ENCODE assay signal across 14 cellular contexts in the genomic region with DNA sequence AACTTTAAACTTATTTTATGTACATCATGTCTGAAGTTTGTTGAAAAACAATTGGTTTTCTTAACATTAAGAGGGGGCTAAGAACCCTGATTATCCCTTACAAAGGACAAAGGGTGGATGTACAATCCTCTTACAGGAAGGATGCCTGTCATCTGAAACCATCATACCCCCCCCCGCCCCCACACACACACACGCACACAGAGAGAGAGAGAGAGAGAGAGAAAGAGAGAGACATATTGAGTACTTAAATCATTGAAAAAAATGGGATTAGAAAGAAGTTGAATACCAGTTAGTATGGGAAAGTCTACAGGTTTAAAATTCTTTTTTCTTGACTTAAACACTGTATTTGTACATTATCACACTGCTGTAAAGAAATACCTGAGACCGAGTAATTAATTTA. TPM values are rescaled to one million over a fixed set of nuclear protein-coding genes. Genes with fewer than 3 reads are reported as not detected.
DNase-seq lines count a peak whose midpoint lies in the region; ATAC-seq and TF ChIP-seq lines count a peak whose summit lies in the region.
"Had no signal": no experiment of that assay in that cellular context is flagged by ENCODE, and none has a peak within 500 bp of the region (broad histone marks: within the 10 kb centered on the region; RNA-seq: fewer than 3 reads in every experiment).

No MANE protein-coding gene starts in this region.

- peak overlapping the region; percentile 11 for H3K4me3 Mint-ChIP-seq in stimulated activated naive CD8-positive, alpha-beta T cell treated with anti-CD3 and anti-CD28 coated beads, Interleukin-15, Interleukin-2, amounts not matched to agents 100 ng/mL and 50 ng/mL, for 24 hours
- peak overlapping the region; percentile 84 for H3K4me3 Mint-ChIP-seq in T-helper 17 cell
- peak overlapping the region; percentile 67 to 71 for H3K4me3 Mint-ChIP-seq in effector memory CD8-positive, alpha-beta T cell

- H3K9me3 ChIP-seq in T-helper 17 cell (ENCODE audit: control insufficient read depth, low read length, poor library complexity, severe bottlenecking) = no peaks in the 10 kb centered on the region
- H3K9me3 ChIP-seq: HAP-1, SJCRH30 had no signal

- peaks cover 19% of the 10 kb centered on the region for H3K4me1 Mint-ChIP-seq in stimulated activated naive CD8-positive, alpha-beta T cell treated with anti-CD3 and anti-CD28 coated beads, Interleukin-15, Interleukin-2, amounts not matched to agents 100 ng/mL and 50 ng/mL, for 24 hours (ENCODE audit: low read depth)
- peaks cover 14% of the 10 kb centered on the region for H3K4me1 Mint-ChIP-seq in T-helper 17 cell
- H3K4me1 Mint-ChIP-seq in effector memory CD8-positive, alpha-beta T cell (ENCODE audit: low read depth in 2 of 2) = peaks cover 15 to 16% of the 10 kb centered on the region in 2 donors

- no peak for ATAC-seq in stimulated activated naive CD8-positive, alpha-beta T cell treated with anti-CD3 and anti-CD28 coated beads, Interleukin-15, Interleukin-2, amounts not matched to agents 100 U/mL and 50 U/mL, for 24 hours
- no peak for ATAC-seq in T-helper 17 cell
- peak; percentile 10 for ATAC-seq in effector memory CD8-positive, alpha-beta T cell (replicated peaks)
- ATAC-seq in GM18519 (IDR thresholded peaks at IDR 0.05; ENCODE audit: low FRiP score, unreplicated experiment) = no peak
- no peak for ATAC-seq in HG03520 (IDR thresholded peaks at IDR 0.05; ENCODE audit: unreplicated experiment)
- ATAC-seq: sciatic nerve had no signal

- H3K9me3 Mint-ChIP-seq in stimulated activated naive CD8-positive, alpha-beta T cell treated with anti-CD3 and anti-CD28 coated beads, Interleukin-15, Interleukin-2, amounts not matched to agents 100 ng/mL and 50 ng/mL, for 24 hours = no peaks in the 10 kb centered on the region
- no peaks in the 10 kb centered on the region for H3K9me3 Mint-ChIP-seq in effector memory CD8-positive, alpha-beta T cell

- H3K36me3 Mint-ChIP-seq in stimulated activated naive CD8-positive, alpha-beta T cell treated with anti-CD3 and anti-CD28 coated beads, Interleukin-15, Interleukin-2, amounts not matched to agents 100 ng/mL and 50 ng/mL, for 24 hours (ENCODE audit: low read depth) = no peaks in the 10 kb centered on the region
- H3K36me3 Mint-ChIP-seq in T-helper 17 cell (ENCODE audit: low read depth) = no peaks in the 10 kb centered on the region
- H3K36me3 Mint-ChIP-seq in effector memory CD8-positive, alpha-beta T cell (ENCODE audit: insufficient read depth) = peaks cover 7% of the 10 kb centered on the region

- peak overlapping the region; percentile 88 for H3K27ac Mint-ChIP-seq in stimulated activated naive CD8-positive, alpha-beta T cell treated with anti-CD3 and anti-CD28 coated beads, Interleukin-15, Interleukin-2, amounts not matched to agents 100 ng/mL and 50 ng/mL, for 24 hours
- peak overlapping the region; percentile 73 for H3K27ac Mint-ChIP-seq in T-helper 17 cell
- peak overlapping the region; percentile 57 to 90 for H3K27ac Mint-ChIP-seq in effector memory CD8-positive, alpha-beta T cell

- no peaks in the 10 kb centered on the region for H3K27me3 Mint-ChIP-seq in stimulated activated naive CD8-positive, alpha-beta T cell treated with anti-CD3 and anti-CD28 coated beads, Interleukin-15, Interleukin-2, amounts not matched to agents 100 ng/mL and 50 ng/mL, for 24 hours
- no peaks in the 10 kb centered on the region for H3K27me3 Mint-ChIP-seq in T-helper 17 cell
- no peaks in the 10 kb centered on the region for H3K27me3 Mint-ChIP-seq in effector memory CD8-positive, alpha-beta T cell

- TF ChIP-seq CTCF in GM10266 (IDR thresholded peaks at IDR 0.05; ENCODE audit: control insufficient read depth, insufficient read depth, low read depth, missing control alignments) = no peak

- no peak for DNase-seq in stimulated activated naive CD8-positive, alpha-beta T cell treated with anti-CD3 and anti-CD28 coated beads, Interleukin-15, Interleukin-2, amounts not matched to agents 100 U/mL and 50 U/mL, for 24 hours
- no peak for DNase-seq in T-helper 17 cell
- no peak for DNase-seq in effector memory CD8-positive, alpha-beta T cell
- no peak for DNase-seq in globus pallidus (ENCODE audit: low spot score)
- no peak for DNase-seq in GM10266 (ENCODE audit: extremely low spot score)
- DNase-seq: erythroblast; NCI-H1436; SJCRH30; stimulated activated CD4-positive, alpha-beta T cell treated with anti-CD3 and anti-CD28 coated beads, Interleukin-4, amount 100 ng/mL, for 24 hours had no signal

RNA-seq across cellular contexts. Expression of gene PGM2, which starts 10.9 kb away (rescaled TPM):
- total RNA-seq in T-helper 17 cell = 10 to 100 TPM; 14.0 to 17.7 TPM

Comparison
In these comparisons a context has a peak if more than half of its experiments do, and no peak if none do; other contexts are left out.
1. H3K4me3 Mint-ChIP-seq: peak in every context shown above with its lines; median percentile 84 in T-helper 17 cell; 69 in effector memory CD8-positive, alpha-beta T cell; 11 in stimulated activated naive CD8-positive, alpha-beta T cell treated with anti-CD3 and anti-CD28 coated beads, Interleukin-15, Interleukin-2, amounts not matched to agents 100 ng/mL and 50 ng/mL, for 24 hours.